ENCODE assay signal across 12 cellular contexts in genomic region chr12:2383276-2384028, GRCh38.
DNase-seq lines count a peak whose midpoint lies in the region; ATAC-seq and TF ChIP-seq lines count a peak whose summit lies in the region.
"Had no signal": no experiment of that assay in that cellular context is flagged by ENCODE, and none has a peak within 500 bp of the region (broad histone marks: within the 10 kb centered on the region; RNA-seq: fewer than 3 reads in every experiment).

No MANE protein-coding gene starts in this region.

- H3K36me3 Mint-ChIP-seq in naive thymus-derived CD4-positive, alpha-beta T cell, result peaks cover 0 to 2% (median 0%) of the 10 kb centered on the region in 5 donors

- ATAC-seq in right cardiac atrium, result no peak
- no peak for ATAC-seq in naive thymus-derived CD4-positive, alpha-beta T cell
- ATAC-seq in HG03159 (IDR thresholded peaks at IDR 0.05; ENCODE audit: unreplicated experiment), result no peak

- H3K4me1 ChIP-seq in adipocyte (ENCODE audit: control insufficient read depth, insufficient read depth, low read length) (peaks cover 49% of the 10 kb centered on the region), right cardiac atrium (ENCODE audit: control insufficient read depth, insufficient read depth, low read length) (peaks cover 24% of the 10 kb centered on the region), parathyroid adenoma (no peaks in the 10 kb centered on the region)
- no peaks in the 10 kb centered on the region for H3K4me1 ChIP-seq in naive thymus-derived CD4-positive, alpha-beta T cell (ENCODE audit: control insufficient read depth in 2 of 2, insufficient read depth in 2 of 2, low read length in 2 of 2)

- H3K9me3 Mint-ChIP-seq in naive thymus-derived CD4-positive, alpha-beta T cell, result peaks cover 0 to 2% (median 0%) of the 10 kb centered on the region in 11 donors
- H3K9me3 Mint-ChIP-seq: nephron progenitor cell had no signal

- H3K27ac ChIP-seq in right cardiac atrium (ENCODE audit: low read length) (peak overlapping the region; percentile 48), parathyroid adenoma (peak overlapping the region; percentile 24), dorsolateral prefrontal cortex (peak overlapping the region in 8 of 59 donors; percentile 9 to 37 (median 22))
- H3K27ac ChIP-seq in naive thymus-derived CD4-positive, alpha-beta T cell (ENCODE audit: low read depth, low read length), result no peak overlapping the region

- peak; percentile 98 for DNase-seq in Caki2 (ENCODE audit: low read depth)
- no peak for DNase-seq in adipocyte (ENCODE audit: low read depth)
- no peak for DNase-seq in right cardiac atrium
- DNase-seq in stimulated activated CD4-positive, alpha-beta T cell treated with anti-CD3 and anti-CD28 coated beads, Interleukin-4, amount 100 ng/mL, for 4 hours, result no peak
- DNase-seq in dorsolateral prefrontal cortex, result no peak
- DNase-seq in naive thymus-derived CD4-positive, alpha-beta T cell, result no peak
- DNase-seq: H7, NCI-H524 treated with DMSO at 0.1 percent for 48 hours, nephron progenitor cell, T-helper 9 cell had no signal

- H3K27me3 Mint-ChIP-seq in naive thymus-derived CD4-positive, alpha-beta T cell, result peaks cover 0 to 17% (median 10%) of the 10 kb centered on the region in 5 donors

- peak overlapping the region; percentile 41 for H3K4me3 ChIP-seq in adipocyte (ENCODE audit: low read length)
- no peak overlapping the region for H3K4me3 ChIP-seq in right cardiac atrium (ENCODE audit: low read length)
- H3K4me3 ChIP-seq in parathyroid adenoma (ENCODE audit: low read depth, low read length), result no peak overlapping the region
- H3K4me3 ChIP-seq in dorsolateral prefrontal cortex, result no peak overlapping the region
- H3K4me3 ChIP-seq in naive thymus-derived CD4-positive, alpha-beta T cell (ENCODE audit: low read length), result no peak overlapping the region

- 58% methylated on average over 13 of the region's 13 CpGs for WGBS in right cardiac atrium

- POLR2A ChIA-PET in naive thymus-derived CD4-positive, alpha-beta T cell (lab: Charles Lee), result no interaction called here

- no peak for TF ChIP-seq CTCF in parathyroid adenoma (IDR thresholded peaks at IDR 0.05)
- TF ChIP-seq CTCF in dorsolateral prefrontal cortex (IDR thresholded peaks at IDR 0.05 in 54 of 56, conservative IDR thresholded peaks at IDR 0.05 in 2 of 56; ENCODE audit: low read depth in 1 of 56, partially characterized antibody in 56 of 56), result no peak

- H3K9ac ChIP-seq in adipocyte (ENCODE audit: low read length) (peak overlapping the region; percentile 52), parathyroid adenoma (no peak overlapping the region)

- H3K4me2 ChIP-seq in parathyroid adenoma (ENCODE audit: low read length), result no peak overlapping the region

- no peak overlapping the region for H3K27ac Mint-ChIP-seq in naive thymus-derived CD4-positive, alpha-beta T cell
- H3K27ac Mint-ChIP-seq: nephron progenitor cell had no signal

- intact Hi-C loops in right cardiac atrium (cut with DNase I), result no loop called here
- intact Hi-C loops in dorsolateral prefrontal cortex (cut with DNase I), result loop anchor here in 1 of 2 donors (5.0 kb wide), 1 partner anchor 199 kb away; no protein-coding TSS in a partner anchor
- intact Hi-C loops in naive thymus-derived CD4-positive, alpha-beta T cell (cut with micrococcal nuclease), result no loop called here

- H3K4me1 Mint-ChIP-seq in naive thymus-derived CD4-positive, alpha-beta T cell, result peaks cover 0 to 19% (median 0%) of the 10 kb centered on the region in 7 donors

- H3K79me2 ChIP-seq in parathyroid adenoma, result no peaks in the 10 kb centered on the region

- H3K4me3 Mint-ChIP-seq in naive thymus-derived CD4-positive, alpha-beta T cell, result no peak overlapping the region
- H3K4me3 Mint-ChIP-seq: nephron progenitor cell had no signal

- in situ Hi-C loops in Caki2 (cut with HindIII; ENCODE audit: low pct_unique_long_range_greater_than_20kb, low sequenced_read_pairs), result no loop called here

- H3K27me3 ChIP-seq in adipocyte (replicated peaks; ENCODE audit: control insufficient read depth, insufficient read depth, low read length), result no peaks in the 10 kb centered on the region
- H3K27me3 ChIP-seq in right cardiac atrium (ENCODE audit: control insufficient read depth, insufficient read depth), result no peaks in the 10 kb centered on the region
- H3K27me3 ChIP-seq in parathyroid adenoma (ENCODE audit: control insufficient read depth, insufficient read depth, low read length), result no peaks in the 10 kb centered on the region
- H3K27me3 ChIP-seq in dorsolateral prefrontal cortex, result no peaks in the 10 kb centered on the region
- H3K27me3 ChIP-seq in naive thymus-derived CD4-positive, alpha-beta T cell (ENCODE audit: control insufficient read depth in 2 of 2, insufficient read depth in 2 of 2, low read length in 2 of 2), result no peaks in the 10 kb centered on the region

- H2AFZ ChIP-seq in parathyroid adenoma, result no peak overlapping the region

- CTCF ChIA-PET in naive thymus-derived CD4-positive, alpha-beta T cell (lab: Charles Lee), result no interaction called here

- no peaks in the 10 kb centered on the region for H3K9me3 ChIP-seq in adipocyte (ENCODE audit: control insufficient read depth, low read length)
- no peaks in the 10 kb centered on the region for H3K9me3 ChIP-seq in right cardiac atrium (ENCODE audit: control insufficient read depth, low read length)
- H3K9me3 ChIP-seq in parathyroid adenoma (ENCODE audit: control insufficient read depth, low read length), result no peaks in the 10 kb centered on the region
- no peaks in the 10 kb centered on the region for H3K9me3 ChIP-seq in naive thymus-derived CD4-positive, alpha-beta T cell (ENCODE audit: control insufficient read depth in 2 of 3, low read length in 3 of 3)

- no peaks in the 10 kb centered on the region for H3K36me3 ChIP-seq in adipocyte (ENCODE audit: control insufficient read depth, insufficient read depth, low read length, severe bottlenecking)
- H3K36me3 ChIP-seq in parathyroid adenoma (ENCODE audit: control insufficient read depth, insufficient read depth, low read length), result no peaks in the 10 kb centered on the region
- H3K36me3 ChIP-seq in naive thymus-derived CD4-positive, alpha-beta T cell (ENCODE audit: control insufficient read depth in 2 of 3, insufficient read depth in 3 of 3, low read length in 3 of 3), result no peaks in the 10 kb centered on the region
